ENCODE assay signal across 14 cellular contexts in genomic region chr1:111602974-111603373, GRCh38. TPM values are rescaled to one million over a fixed set of nuclear protein-coding genes. Genes with fewer than 3 reads are reported as not detected.
DNase-seq lines count a peak whose midpoint lies in the region; ATAC-seq, FAIRE-seq and TF ChIP-seq lines count a peak whose summit lies in the region.
"Had no signal": no experiment of that assay in that cellular context is flagged by ENCODE, and none has a peak within 500 bp of the region (broad histone marks: within the 10 kb centered on the region; RNA-seq: fewer than 3 reads in every experiment).

No MANE protein-coding gene starts in this region.

- H3K9me2 ChIP-seq in MM.1S (replicated peaks; ENCODE audit: insufficient read depth, low read length): no peaks in the 10 kb centered on the region

- peak overlapping the region; percentile 97; the same call in 1 of the 2 replicates for H3K27ac ChIP-seq in MM.1S (ENCODE audit: low read length)
- H3K27ac ChIP-seq: brain microvascular endothelial cell, foreskin keratinocyte, prostate gland, tibial artery had no signal

- peaks cover 83% of the 10 kb centered on the region for H3K4me1 Mint-ChIP-seq in activated naive CD4-positive, alpha-beta T cell treated with anti-CD3 and anti-CD28 coated beads, Interleukin-2, amount 50 U/mL, for 24 hours

- H3K4me3 ChIP-seq in MM.1S (ENCODE audit: low read length): no peak overlapping the region
- H3K4me3 ChIP-seq: prostate gland, tibial artery had no signal

- no peaks in the 10 kb centered on the region for H4K20me1 ChIP-seq in MM.1S (ENCODE audit: insufficient read depth, low read length)

- H3K4me3 Mint-ChIP-seq in activated naive CD4-positive, alpha-beta T cell treated with anti-CD3 and anti-CD28 coated beads, Interleukin-2, amount 50 U/mL, for 24 hours: peak overlapping the region; percentile 47

- H3K36me3 ChIP-seq in MM.1S (replicated peaks; ENCODE audit: insufficient read depth, low read length): no peaks in the 10 kb centered on the region
- H3K36me3 ChIP-seq: brain microvascular endothelial cell, prostate gland, tibial artery had no signal

- H3K9me3 ChIP-seq in MM.1S (replicated peaks; ENCODE audit: insufficient read depth, low read length): no peaks in the 10 kb centered on the region
- H3K9me3 ChIP-seq: Caco-2, prostate gland, tibial artery had no signal

- peak overlapping the region; percentile 36 for H3K4me2 ChIP-seq in MM.1S (ENCODE audit: low read depth, low read length)

- peaks cover 59% of the 10 kb centered on the region for H3K4me1 ChIP-seq in MM.1S (ENCODE audit: low read length)
- H3K4me1 ChIP-seq: Caco-2, prostate gland had no signal

- peak; percentile 9 for FAIRE-seq in GM12891 (lab: Jason Lieb, UNC)

- H3K27me3 Mint-ChIP-seq in activated naive CD4-positive, alpha-beta T cell treated with anti-CD3 and anti-CD28 coated beads, Interleukin-2, amount 50 U/mL, for 24 hours: no peaks in the 10 kb centered on the region

- H3K79me2 ChIP-seq in MM.1S (ENCODE audit: low read length): no peaks in the 10 kb centered on the region

- peaks cover 24% of the 10 kb centered on the region for H3F3A ChIP-seq in MM.1S (ENCODE audit: insufficient read depth, low read length)

- no peaks in the 10 kb centered on the region for H3K36me3 Mint-ChIP-seq in activated naive CD4-positive, alpha-beta T cell treated with anti-CD3 and anti-CD28 coated beads, Interleukin-2, amount 50 U/mL, for 24 hours

- H2AFZ ChIP-seq in MM.1S (ENCODE audit: low read length): peak overlapping the region; percentile 14; the same call in 1 of the 2 replicates

- DNase-seq in GM12891 (ENCODE audit: insufficient read length, low spot score): no peak
- DNase-seq in MM.1S: no peak
- DNase-seq in stimulated activated CD4-positive, alpha-beta T cell treated with anti-CD3 and anti-CD28 coated beads, Interleukin-4, amount 100 ng/mL, for 24 hours: peak; percentile 53
- DNase-seq in 8988T: no peak
- DNase-seq in HCEC 1CT: no peak
- DNase-seq: brain microvascular endothelial cell; Caco-2; effector CD8-positive, alpha-beta T cell; foreskin keratinocyte; OCI-M1; tibial artery had no signal

- no peak for ATAC-seq in HG02981 (IDR thresholded peaks at IDR 0.05; ENCODE audit: unreplicated experiment)
- ATAC-seq: foreskin keratinocyte had no signal

- H3K27ac Mint-ChIP-seq in activated naive CD4-positive, alpha-beta T cell treated with anti-CD3 and anti-CD28 coated beads, Interleukin-2, amount 50 U/mL, for 24 hours: peak overlapping the region; percentile 85

- TF ChIP-seq CTCF in MM.1S (IDR thresholded peaks at IDR 0.05; ENCODE audit: low read length): no peak

- H3K27me3 ChIP-seq in MM.1S (replicated peaks; ENCODE audit: insufficient read depth, low read length): no peaks in the 10 kb centered on the region
- H3K27me3 ChIP-seq: brain microvascular endothelial cell, foreskin keratinocyte, tibial artery had no signal

- no peak overlapping the region for H3K9ac ChIP-seq in MM.1S (ENCODE audit: low read length)

- H3K9me3 Mint-ChIP-seq in activated naive CD4-positive, alpha-beta T cell treated with anti-CD3 and anti-CD28 coated beads, Interleukin-2, amount 50 U/mL, for 24 hours: no peaks in the 10 kb centered on the region

- 0 out of 2 replicates have a peak, but pooled peaks have one; percentile 39 for TF ChIP-seq POLR2A in GM12891 (IDR thresholded peaks at IDR 0.05; ENCODE audit: low read depth, low read length)

TF ChIP-seq in GM12891, 5 proteins besides CTCF, POLR2A, EP300 and RAD21:
- peak; percentile 80 for TF ChIP-seq POU2F2 (IDR thresholded peaks at IDR 0.05; ENCODE audit: low read depth, low read length)
- TF ChIP-seq PAX5 (IDR thresholded peaks at IDR 0.05; ENCODE audit: insufficient read depth, low read length, severe bottlenecking): no peak
- 0 out of 2 replicates have a peak, but pooled peaks have one; percentile 22 for TF ChIP-seq SPI1 (IDR thresholded peaks at IDR 0.05; ENCODE audit: low read depth, low read length)
- TF ChIP-seq POLR2AphosphoS5 (IDR thresholded peaks at IDR 0.05; ENCODE audit: low read depth, low read length): no peak
- TF ChIP-seq TAF1 (IDR thresholded peaks at IDR 0.05; ENCODE audit: low read depth, low read length): no peak
TF ChIP-seq in GM12891: peak in this region for 2.

RNA-seq across cellular contexts. Expression of gene RAP1A, which starts 16.6 kb away (rescaled TPM):
- 120 TPM for polyA plus RNA-seq in GM12891 (2012; ENCODE audit: low read depth, missing spikeins)
